ENCODE assay signal across 16 cellular contexts in genomic region chr21:25556087-25556486, GRCh38. TPM values are rescaled to one million over a fixed set of nuclear protein-coding genes. Genes with fewer than 3 reads are reported as not detected.
DNase-seq lines count a peak whose midpoint lies in the region; ATAC-seq and TF ChIP-seq lines count a peak whose summit lies in the region.
"Had no signal": no experiment of that assay in that cellular context is flagged by ENCODE, and none has a peak within 500 bp of the region (broad histone marks: within the 10 kb centered on the region; RNA-seq: fewer than 3 reads in every experiment).

No MANE protein-coding gene starts in this region.

- TF ChIP-seq RAD21 in SK-N-SH (IDR thresholded peaks at IDR 0.05; ENCODE audit: low read length): no peak

- H3K27ac ChIP-seq in GM23248: no peak overlapping the region
- no peak overlapping the region for H3K27ac ChIP-seq in SK-N-SH (ENCODE audit: low read depth in 2 of 2, low read length in 1 of 2)

- H3K4me1 Mint-ChIP-seq in activated naive CD4-positive, alpha-beta T cell treated with anti-CD3 and anti-CD28 coated beads for 36 hours (ENCODE audit: low read depth): peaks cover 63% of the 10 kb centered on the region

- no peaks in the 10 kb centered on the region for H3K36me3 Mint-ChIP-seq in activated naive CD4-positive, alpha-beta T cell treated with anti-CD3 and anti-CD28 coated beads for 36 hours (ENCODE audit: low read depth)

- H3K27ac Mint-ChIP-seq in activated naive CD4-positive, alpha-beta T cell treated with anti-CD3 and anti-CD28 coated beads for 36 hours: peak overlapping the region; percentile 70

- no peak for TF ChIP-seq EP300 in SK-N-SH (IDR thresholded peaks at IDR 0.05; ENCODE audit: borderline replicate concordance in 1 of 2, low read depth in 1 of 2, low read length in 1 of 2)

- in situ Hi-C loops in GM23248 (cut with MboI): no loop called here

- H3K9me3 Mint-ChIP-seq in activated naive CD4-positive, alpha-beta T cell treated with anti-CD3 and anti-CD28 coated beads for 36 hours: no peaks in the 10 kb centered on the region

- ATAC-seq in GM21390 (IDR thresholded peaks at IDR 0.05; ENCODE audit: unreplicated experiment) (no peak), GM21825 (IDR thresholded peaks at IDR 0.05; ENCODE audit: unreplicated experiment) (no peak)

- H3F3A ChIP-seq in GM23248 (ENCODE audit: insufficient read depth) (no peaks in the 10 kb centered on the region), SK-N-SH (replicated peaks; ENCODE audit: insufficient read depth) (no peaks in the 10 kb centered on the region)

- intact Hi-C loops in activated naive CD4-positive, alpha-beta T cell treated with anti-CD3 and anti-CD28 coated beads for 36 hours (cut with micrococcal nuclease): loop anchor here (1.0 kb wide), 1 partner anchor 99 kb away; no protein-coding TSS in a partner anchor

- H2AFZ ChIP-seq in GM23248: no peak overlapping the region
- no peak overlapping the region for H2AFZ ChIP-seq in SK-N-SH (ENCODE audit: low read depth)

- H3K9me2 ChIP-seq in GM23248 (ENCODE audit: insufficient read depth) (0 out of 2 replicates have a peak, but pooled peaks cover 4% of the 10 kb centered on the region), SK-N-SH (no peaks in the 10 kb centered on the region)

- H3K36me3 ChIP-seq in GM23248 (ENCODE audit: low read depth) (no peaks in the 10 kb centered on the region), SK-N-SH (replicated peaks in 1 of 2; ENCODE audit: control insufficient read depth in 1 of 2, insufficient read depth in 2 of 2, low read length in 1 of 2) (peaks cover 0 to 4% of the 10 kb centered on the region in 2 experiments)
- H3K36me3 ChIP-seq: HAP-1 had no signal

- H3K4me1 ChIP-seq in GM23248 (ENCODE audit: insufficient read depth) (no peaks in the 10 kb centered on the region), SK-N-SH (ENCODE audit: control insufficient read depth in 1 of 2, insufficient read depth in 2 of 2, low read depth in 1 of 2, low read length in 1 of 2) (no peaks in the 10 kb centered on the region)

- H3K4me3 ChIP-seq in GM23248 (no peak overlapping the region), SK-N-SH (ENCODE audit: low read depth in 2 of 2, low read length in 1 of 2) (no peak overlapping the region)
- H3K4me3 ChIP-seq: HAP-1 had no signal

- DNase-seq in activated naive CD4-positive, alpha-beta T cell treated with anti-CD3 and anti-CD28 coated beads for 36 hours: no peak
- no peak for DNase-seq in activated naive CD4-positive, alpha-beta T cell (lab: John Stamatoyannopoulos, UW)
- DNase-seq in GM23248 (peak; percentile 4), LHCN-M2 (ENCODE audit: low read depth) (peak; percentile 43), amniotic epithelial cell (ENCODE audit: low read depth) (peak; percentile 41), SK-N-SH (no peak)
- DNase-seq: COR-L47, NCI-H1436, NCI-H2029, NCI-H2171 treated with DMSO at 0.1 percent for 48 hours, NCI-H748 treated with DMSO at 0.1 percent for 48 hours, RPMI8226, SIG-M5 had no signal

- H3K9me3 ChIP-seq in GM23248 (ENCODE audit: low read depth) (no peaks in the 10 kb centered on the region), SK-N-SH (no peaks in the 10 kb centered on the region)
- H3K9me3 ChIP-seq: HAP-1 had no signal

- no peak for TF ChIP-seq CTCF in SK-N-SH (IDR thresholded peaks at IDR 0.05)

- POLR2A ChIA-PET in SK-N-SH (lab: Yijun Ruan, JAX): no interaction called here

- CTCF ChIA-PET in activated naive CD4-positive, alpha-beta T cell treated with anti-CD3 and anti-CD28 coated beads for 36 hours (lab: Charles Lee): interaction anchor here (0.7 to 0.8 kb wide), 2 partner anchors 45 to 92 kb away, joined by 3 read pairs; no protein-coding TSS in a partner anchor
- CTCF ChIA-PET in SK-N-SH (lab: Yijun Ruan, JAX): no interaction called here

- H3K27me3 ChIP-seq in GM23248 (replicated peaks; ENCODE audit: insufficient read depth): no peaks in the 10 kb centered on the region
- no peaks in the 10 kb centered on the region for H3K27me3 ChIP-seq in SK-N-SH (ENCODE audit: insufficient read depth)

- H3K79me2 ChIP-seq in GM23248 (ENCODE audit: insufficient read depth): no peaks in the 10 kb centered on the region
- H3K79me2 ChIP-seq in SK-N-SH (ENCODE audit: insufficient read depth): no peaks in the 10 kb centered on the region

- H3K27me3 Mint-ChIP-seq in activated naive CD4-positive, alpha-beta T cell treated with anti-CD3 and anti-CD28 coated beads for 36 hours (ENCODE audit: low read depth): no peaks in the 10 kb centered on the region

- no peaks in the 10 kb centered on the region for H4K20me1 ChIP-seq in GM23248 (ENCODE audit: insufficient read depth)
- H4K20me1 ChIP-seq in SK-N-SH (ENCODE audit: insufficient read depth): no peaks in the 10 kb centered on the region

- H3K9ac ChIP-seq in GM23248: no peak overlapping the region
- H3K9ac ChIP-seq in SK-N-SH: no peak overlapping the region

- H3K4me2 ChIP-seq in GM23248 (ENCODE audit: unreplicated experiment): no peak overlapping the region
- H3K4me2 ChIP-seq in SK-N-SH: no peak overlapping the region

- no peak overlapping the region for H3K4me3 Mint-ChIP-seq in activated naive CD4-positive, alpha-beta T cell treated with anti-CD3 and anti-CD28 coated beads for 36 hours

TF ChIP-seq in SK-N-SH, 30 proteins besides CTCF, POLR2A, EP300 and RAD21:
- TF ChIP-seq MXI1 (IDR thresholded peaks at IDR 0.05; ENCODE audit: low read depth, low read length) (no peak), FOSL2 (IDR thresholded peaks at IDR 0.05; ENCODE audit: borderline replicate concordance, low read depth) (no peak), USF2 (IDR thresholded peaks at IDR 0.05; ENCODE audit: borderline replicate concordance, low read depth, low read length) (no peak), TEAD4 (IDR thresholded peaks at IDR 0.05; ENCODE audit: borderline replicate concordance, insufficient read depth) (no peak), MEF2A (IDR thresholded peaks at IDR 0.05; ENCODE audit: borderline replicate concordance, low read depth) (no peak), JUND (IDR thresholded peaks at IDR 0.05) (no peak), SIN3A (IDR thresholded peaks at IDR 0.05; ENCODE audit: borderline replicate concordance, low read depth, low read length) (no peak), IRF3 (IDR thresholded peaks at IDR 0.05; ENCODE audit: low read depth, low read length) (no peak), GABPA (IDR thresholded peaks at IDR 0.05; ENCODE audit: low read depth) (no peak), YY1 (IDR thresholded peaks at IDR 0.05; ENCODE audit: low read depth) (no peak), RFX5 (IDR thresholded peaks at IDR 0.05; ENCODE audit: low read length) (no peak), FOXM1 (IDR thresholded peaks at IDR 0.05; ENCODE audit: low read depth) (no peak), POLR2AphosphoS5 (IDR thresholded peaks at IDR 0.05; ENCODE audit: low read depth, low read length) (no peak), CHD2 (IDR thresholded peaks at IDR 0.05; ENCODE audit: low read length, partially characterized antibody) (no peak), NRF1 (IDR thresholded peaks at IDR 0.05; ENCODE audit: low read depth, low read length) (no peak)
TF ChIP-seq in SK-N-SH: peak in this region for 0.

RNA-seq across cellular contexts. Expression of gene MRPL39, which starts 51.2 kb away (rescaled TPM):
- total RNA-seq in activated naive CD4-positive, alpha-beta T cell treated with anti-CD3 and anti-CD28 coated beads for 36 hours: 10 to 100 TPM; 71.4 to 75.8 TPM
- 24.4 and 26.1 TPM in 2 replicates for total RNA-seq in GM23248 (2014; rRNA removed; shearing (Covaris generic))
- polyA plus RNA-seq in GM23248 (2016; fragmentation: Nextera tagmentation; extraction: Ambion mirVana) (50.5 and 50.7 TPM in 2 replicates), SK-N-SH (2012; rRNA removed) (21.1 and 26.9 TPM in 2 replicates)
- total RNA-seq in LHCN-M2 (2014; rRNA removed): 34.6 and 35.0 TPM in 2 replicates
- 26.8 TPM for polyA plus RNA-seq in LHCN-M2 (2012)
- polyA plus RNA-seq in SK-N-SH (2012; cell fraction: cytosol; rRNA removed): 30.2 and 43.6 TPM in 2 replicates
- polyA plus RNA-seq in SK-N-SH (2012; cell fraction: nucleus; rRNA removed): 7.3 and 13.5 TPM in 2 replicates

Comparison
In these comparisons a context has a peak if more than half of its experiments do, and no peak if none do; other contexts are left out.
1. DNase-seq: peak in GM23248 (single experiment), LHCN-M2 (single experiment) and amniotic epithelial cell (single experiment); none in activated naive CD4-positive, alpha-beta T cell treated with anti-CD3 and anti-CD28 coated beads for 36 hours (single experiment), activated naive CD4-positive, alpha-beta T cell (0 of 4) and SK-N-SH (single experiment).